Comparison of ENCODE assay signal across 16 cellular contexts in the genomic region with DNA sequence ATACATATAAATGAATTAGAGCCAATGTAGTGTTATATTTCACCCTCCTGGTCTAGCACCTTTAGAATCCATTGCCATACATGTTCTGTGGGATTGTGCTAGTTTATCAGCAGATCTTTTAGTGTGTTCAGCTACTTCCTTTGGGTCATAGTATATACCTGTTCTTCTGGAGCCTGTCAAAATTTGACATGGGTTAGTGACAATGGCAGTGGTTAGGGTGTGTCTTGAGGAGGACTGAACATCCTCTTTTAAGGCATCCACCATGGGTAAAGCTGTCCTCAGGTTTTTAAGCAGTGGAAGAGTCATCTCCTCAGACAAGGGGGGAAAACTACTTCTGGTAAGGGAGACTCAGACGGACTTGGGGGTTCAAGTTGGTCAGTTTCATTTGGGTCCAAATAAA. TPM values are rescaled to one million over a fixed set of nuclear protein-coding genes. Genes with fewer than 3 reads are reported as not detected.
DNase-seq lines count a peak whose midpoint lies in the region; ATAC-seq lines count a peak whose summit lies in the region.
"Had no signal": no experiment of that assay in that cellular context is flagged by ENCODE, and none has a peak within 500 bp of the region (broad histone marks: within the 10 kb centered on the region; RNA-seq: fewer than 3 reads in every experiment).

No MANE protein-coding gene starts in this region.

- H3K36me3 ChIP-seq in CD8-positive, alpha-beta memory T cell (ENCODE audit: insufficient read depth, low read length), result peaks cover 6% of the 10 kb centered on the region
- peaks cover 0 to 14% (median 0%) of the 10 kb centered on the region in 3 experiments for H3K36me3 ChIP-seq in naive thymus-derived CD4-positive, alpha-beta T cell (ENCODE audit: control insufficient read depth in 2 of 3, insufficient read depth in 3 of 3, low read length in 3 of 3)

- DNase-seq in activated CD4-positive, alpha-beta memory T cell treated with anti-CD3 and anti-CD28 coated beads, Interleukin-2, amount 10 ng/mL, durations not matched to agents 7 days and 5 days, result no peak
- DNase-seq in activated CD4-positive, alpha-beta memory T cell treated with anti-CD3 and anti-CD28 coated beads for 36 hours, result no peak
- DNase-seq in CD8-positive, alpha-beta memory T cell, result no peak
- no peak for DNase-seq in activated T-helper 2 cell treated with anti-CD3 and anti-CD28 coated beads, Interferon-gamma antibody, Interleukin-2, Interleukin-4, amounts not matched to agents 10 μg/mL and 5 μg/mL and 100 μg/mL, durations not matched to agents 14 hours and 24 hours and 36 hours (ENCODE audit: low spot score)
- no peak for DNase-seq in naive thymus-derived CD4-positive, alpha-beta T cell
- no peak for DNase-seq in KBM-7
- DNase-seq in stimulated activated CD4-positive, alpha-beta T cell treated with anti-CD3 and anti-CD28 coated beads, Interleukin-1b, Interleukin-23, amount 100 ng/mL, for 48 hours, result no peak
- DNase-seq: DMS53, Kasumi-1, NCI-H187, NCI-H345, NCI-H526, SHP77 treated with DMSO at 0.1 percent for 48 hours had no signal

- H3K9me3 Mint-ChIP-seq in activated CD4-positive, alpha-beta memory T cell treated with anti-CD3 and anti-CD28 coated beads, Interleukin-2, amount 10 ng/mL, durations not matched to agents 7 days and 5 days, result no peaks in the 10 kb centered on the region
- H3K9me3 Mint-ChIP-seq in activated CD4-positive, alpha-beta memory T cell treated with anti-CD3 and anti-CD28 coated beads for 36 hours, result no peaks in the 10 kb centered on the region
- H3K9me3 Mint-ChIP-seq in CD8-positive, alpha-beta memory T cell, result no peaks in the 10 kb centered on the region
- H3K9me3 Mint-ChIP-seq in activated T-helper 2 cell treated with anti-CD3 and anti-CD28 coated beads, Interferon-gamma antibody, Interleukin-2, Interleukin-4, amounts not matched to agents 10 μg/mL and 5 μg/mL and 100 μg/mL, durations not matched to agents 14 hours and 24 hours and 36 hours, result no peaks in the 10 kb centered on the region
- H3K9me3 Mint-ChIP-seq in naive thymus-derived CD4-positive, alpha-beta T cell, result peaks cover 0 to 2% (median 0%) of the 10 kb centered on the region in 11 donors

- CTCF ChIA-PET in activated CD4-positive, alpha-beta memory T cell treated with anti-CD3 and anti-CD28 coated beads, Interleukin-2, amount 10 ng/mL, durations not matched to agents 7 days and 5 days (lab: Charles Lee), result no interaction called here
- CTCF ChIA-PET in activated CD4-positive, alpha-beta memory T cell treated with anti-CD3 and anti-CD28 coated beads for 36 hours (lab: Charles Lee), result no interaction called here
- CTCF ChIA-PET in CD8-positive, alpha-beta memory T cell (lab: Charles Lee), result no interaction called here
- CTCF ChIA-PET in naive thymus-derived CD4-positive, alpha-beta T cell (lab: Charles Lee), result no interaction called here

- ATAC-seq in naive thymus-derived CD4-positive, alpha-beta T cell, result no peak
- ATAC-seq in HG02759 (IDR thresholded peaks at IDR 0.05; ENCODE audit: unreplicated experiment), result no peak

- no peaks in the 10 kb centered on the region for H3K27me3 ChIP-seq in CD8-positive, alpha-beta memory T cell (ENCODE audit: insufficient read depth, low read length, poor library complexity, severe bottlenecking)
- no peaks in the 10 kb centered on the region for H3K27me3 ChIP-seq in naive thymus-derived CD4-positive, alpha-beta T cell (ENCODE audit: control insufficient read depth in 2 of 2, insufficient read depth in 2 of 2, low read length in 2 of 2)
- H3K27me3 ChIP-seq: BLaER1 treated with 17β-estradiol and CSF1 and Interleukin-3, amounts not matched to agents 10 nM and 100 nM had no signal

- POLR2A ChIA-PET in activated CD4-positive, alpha-beta memory T cell treated with anti-CD3 and anti-CD28 coated beads, Interleukin-2, amount 10 ng/mL, durations not matched to agents 7 days and 5 days (lab: Charles Lee), result interaction anchor here (0.6 to 2.0 kb wide), 2 partner anchors 30 to 1140 kb away, joined by 3 to 6 read pairs; a partner anchor contains a TSS
- POLR2A ChIA-PET in activated CD4-positive, alpha-beta memory T cell treated with anti-CD3 and anti-CD28 coated beads for 36 hours (lab: Charles Lee), result interaction anchor here (1.4 kb wide), 1 partner anchor 13 kb away, joined by 3 read pairs; no protein-coding TSS in a partner anchor
- POLR2A ChIA-PET in CD8-positive, alpha-beta memory T cell (lab: Charles Lee), result no interaction called here
- POLR2A ChIA-PET in naive thymus-derived CD4-positive, alpha-beta T cell (lab: Charles Lee), result no interaction called here

- no peaks in the 10 kb centered on the region for H3K9me3 ChIP-seq in CD8-positive, alpha-beta memory T cell (ENCODE audit: low read length)
- H3K9me3 ChIP-seq in naive thymus-derived CD4-positive, alpha-beta T cell (ENCODE audit: control insufficient read depth in 2 of 3, low read length in 3 of 3), result no peaks in the 10 kb centered on the region
- H3K9me3 ChIP-seq: HAP-1 had no signal

- H3K4me3 ChIP-seq in CD8-positive, alpha-beta memory T cell (ENCODE audit: low read length), result no peak overlapping the region
- H3K4me3 ChIP-seq in naive thymus-derived CD4-positive, alpha-beta T cell (ENCODE audit: low read length), result no peak overlapping the region
- H3K4me3 ChIP-seq: BLaER1 treated with 17β-estradiol and CSF1 and Interleukin-3, amounts not matched to agents 10 nM and 100 nM; HAP-1 had no signal

- no peak overlapping the region for H3K27ac ChIP-seq in CD8-positive, alpha-beta memory T cell (ENCODE audit: low read depth, low read length)
- H3K27ac ChIP-seq in naive thymus-derived CD4-positive, alpha-beta T cell (ENCODE audit: low read depth, low read length), result no peak overlapping the region

- H3K27ac Mint-ChIP-seq in activated CD4-positive, alpha-beta memory T cell treated with anti-CD3 and anti-CD28 coated beads, Interleukin-2, amount 10 ng/mL, durations not matched to agents 7 days and 5 days, result peak overlapping the region; percentile 11
- H3K27ac Mint-ChIP-seq in activated CD4-positive, alpha-beta memory T cell treated with anti-CD3 and anti-CD28 coated beads for 36 hours, result no peak overlapping the region
- H3K27ac Mint-ChIP-seq in CD8-positive, alpha-beta memory T cell, result peak overlapping the region; percentile 11 to 82 (median 32)
- H3K27ac Mint-ChIP-seq in activated T-helper 2 cell treated with anti-CD3 and anti-CD28 coated beads, Interferon-gamma antibody, Interleukin-2, Interleukin-4, amounts not matched to agents 10 μg/mL and 5 μg/mL and 100 μg/mL, durations not matched to agents 14 hours and 24 hours and 36 hours, result peak overlapping the region; percentile 28
- peak overlapping the region in 4 of 9 donors; percentile 25 to 67 (median 34) for H3K27ac Mint-ChIP-seq in naive thymus-derived CD4-positive, alpha-beta T cell

- in situ Hi-C loops in KBM-7 (cut with MboI; ENCODE audit: low pct_unique_long_range_greater_than_20kb, low sequenced_read_pairs), result no loop called here

- H3K4me1 Mint-ChIP-seq in activated CD4-positive, alpha-beta memory T cell treated with anti-CD3 and anti-CD28 coated beads, Interleukin-2, amount 10 ng/mL, durations not matched to agents 7 days and 5 days, result peaks cover 25% of the 10 kb centered on the region
- H3K4me1 Mint-ChIP-seq in activated CD4-positive, alpha-beta memory T cell treated with anti-CD3 and anti-CD28 coated beads for 36 hours (ENCODE audit: low read depth), result peaks cover 45% of the 10 kb centered on the region
- H3K4me1 Mint-ChIP-seq in CD8-positive, alpha-beta memory T cell, result peaks cover 57 to 73% (median 63%) of the 10 kb centered on the region in 3 donors
- peaks cover 24% of the 10 kb centered on the region for H3K4me1 Mint-ChIP-seq in activated T-helper 2 cell treated with anti-CD3 and anti-CD28 coated beads, Interferon-gamma antibody, Interleukin-2, Interleukin-4, amounts not matched to agents 10 μg/mL and 5 μg/mL and 100 μg/mL, durations not matched to agents 14 hours and 24 hours and 36 hours (ENCODE audit: low read depth)
- peaks cover 31 to 72% (median 64%) of the 10 kb centered on the region in 7 donors for H3K4me1 Mint-ChIP-seq in naive thymus-derived CD4-positive, alpha-beta T cell

- H3K4me3 Mint-ChIP-seq in activated CD4-positive, alpha-beta memory T cell treated with anti-CD3 and anti-CD28 coated beads, Interleukin-2, amount 10 ng/mL, durations not matched to agents 7 days and 5 days, result no peak overlapping the region
- H3K4me3 Mint-ChIP-seq in activated CD4-positive, alpha-beta memory T cell treated with anti-CD3 and anti-CD28 coated beads for 36 hours, result no peak overlapping the region
- H3K4me3 Mint-ChIP-seq in CD8-positive, alpha-beta memory T cell, result peak overlapping the region in 1 of 7 donors; percentile 44
- no peak overlapping the region for H3K4me3 Mint-ChIP-seq in activated T-helper 2 cell treated with anti-CD3 and anti-CD28 coated beads, Interferon-gamma antibody, Interleukin-2, Interleukin-4, amounts not matched to agents 10 μg/mL and 5 μg/mL and 100 μg/mL, durations not matched to agents 14 hours and 24 hours and 36 hours (ENCODE audit: low read depth)
- H3K4me3 Mint-ChIP-seq in naive thymus-derived CD4-positive, alpha-beta T cell, result peak overlapping the region in 6 of 10 donors; percentile 1 to 56 (median 31)

- intact Hi-C loops in activated CD4-positive, alpha-beta memory T cell treated with anti-CD3 and anti-CD28 coated beads for 36 hours (cut with micrococcal nuclease), result no loop called here
- intact Hi-C loops in activated T-helper 2 cell treated with anti-CD3 and anti-CD28 coated beads, Interferon-gamma antibody, Interleukin-2, Interleukin-4, amounts not matched to agents 10 μg/mL and 5 μg/mL and 100 μg/mL, durations not matched to agents 14 hours and 24 hours and 36 hours (cut with micrococcal nuclease), result no loop called here
- intact Hi-C loops in naive thymus-derived CD4-positive, alpha-beta T cell (cut with micrococcal nuclease), result no loop called here

- peaks cover 21% of the 10 kb centered on the region for H3K36me3 Mint-ChIP-seq in activated CD4-positive, alpha-beta memory T cell treated with anti-CD3 and anti-CD28 coated beads, Interleukin-2, amount 10 ng/mL, durations not matched to agents 7 days and 5 days (ENCODE audit: low read depth)
- H3K36me3 Mint-ChIP-seq in activated CD4-positive, alpha-beta memory T cell treated with anti-CD3 and anti-CD28 coated beads for 36 hours, result peaks cover 15% of the 10 kb centered on the region
- H3K36me3 Mint-ChIP-seq in CD8-positive, alpha-beta memory T cell, result peaks cover 0 to 24% (median 2%) of the 10 kb centered on the region in 3 donors
- H3K36me3 Mint-ChIP-seq in activated T-helper 2 cell treated with anti-CD3 and anti-CD28 coated beads, Interferon-gamma antibody, Interleukin-2, Interleukin-4, amounts not matched to agents 10 μg/mL and 5 μg/mL and 100 μg/mL, durations not matched to agents 14 hours and 24 hours and 36 hours (ENCODE audit: low read depth), result peaks cover 24% of the 10 kb centered on the region
- peaks cover 3 to 45% (median 26%) of the 10 kb centered on the region in 5 donors for H3K36me3 Mint-ChIP-seq in naive thymus-derived CD4-positive, alpha-beta T cell

- peaks cover 24% of the 10 kb centered on the region for H3K4me1 ChIP-seq in CD8-positive, alpha-beta memory T cell (ENCODE audit: insufficient read depth, low read length)
- H3K4me1 ChIP-seq in naive thymus-derived CD4-positive, alpha-beta T cell (ENCODE audit: control insufficient read depth in 2 of 2, insufficient read depth in 2 of 2, low read length in 2 of 2), result peaks cover 11 to 13% of the 10 kb centered on the region in 2 donors

- H3K27me3 Mint-ChIP-seq in activated CD4-positive, alpha-beta memory T cell treated with anti-CD3 and anti-CD28 coated beads, Interleukin-2, amount 10 ng/mL, durations not matched to agents 7 days and 5 days, result no peaks in the 10 kb centered on the region
- H3K27me3 Mint-ChIP-seq in activated CD4-positive, alpha-beta memory T cell treated with anti-CD3 and anti-CD28 coated beads for 36 hours, result no peaks in the 10 kb centered on the region
- no peaks in the 10 kb centered on the region for H3K27me3 Mint-ChIP-seq in CD8-positive, alpha-beta memory T cell
- no peaks in the 10 kb centered on the region for H3K27me3 Mint-ChIP-seq in activated T-helper 2 cell treated with anti-CD3 and anti-CD28 coated beads, Interferon-gamma antibody, Interleukin-2, Interleukin-4, amounts not matched to agents 10 μg/mL and 5 μg/mL and 100 μg/mL, durations not matched to agents 14 hours and 24 hours and 36 hours (ENCODE audit: low read depth)
- H3K27me3 Mint-ChIP-seq in naive thymus-derived CD4-positive, alpha-beta T cell, result no peaks in the 10 kb centered on the region

RNA-seq across cellular contexts. Expression of a gene that starts 29.4 kb away (rescaled TPM):
- total RNA-seq in activated CD4-positive, alpha-beta memory T cell treated with anti-CD3 and anti-CD28 coated beads, Interleukin-2, amount 10 ng/mL, durations not matched to agents 7 days and 5 days, result 10 to 100 TPM; 26.4 to 27.5 TPM
- 10 to 100 TPM; 19.2 to 20.1 TPM for total RNA-seq in activated CD4-positive, alpha-beta memory T cell treated with anti-CD3 and anti-CD28 coated beads for 36 hours
- total RNA-seq in CD8-positive, alpha-beta memory T cell, result 10 to 100 TPM; 26.1 to 26.4 TPM
- 19.4 TPM for polyA plus RNA-seq in CD8-positive, alpha-beta memory T cell
- total RNA-seq in activated T-helper 2 cell treated with anti-CD3 and anti-CD28 coated beads, Interferon-gamma antibody, Interleukin-2, Interleukin-4, amounts not matched to agents 10 μg/mL and 5 μg/mL and 100 μg/mL, durations not matched to agents 14 hours and 24 hours and 36 hours, result 28.1 and 28.6 TPM in 2 replicates
- total RNA-seq in naive thymus-derived CD4-positive, alpha-beta T cell, result 10 to 100 TPM; 13.9 to 33.0 (median 22.7) TPM
- polyA plus RNA-seq in naive thymus-derived CD4-positive, alpha-beta T cell, result 10 to 100 TPM; 11.3 to 14.8 TPM

Comparison
In these comparisons a context has a peak if more than half of its experiments do, and no peak if none do; other contexts are left out.
1. H3K4me3 Mint-ChIP-seq: peak in naive thymus-derived CD4-positive, alpha-beta T cell (6 of 10); none in activated CD4-positive, alpha-beta memory T cell treated with anti-CD3 and anti-CD28 coated beads, Interleukin-2, amount 10 ng/mL, durations not matched to agents 7 days and 5 days (single experiment), activated CD4-positive, alpha-beta memory T cell treated with anti-CD3 and anti-CD28 coated beads for 36 hours (single experiment) and activated T-helper 2 cell treated with anti-CD3 and anti-CD28 coated beads, Interferon-gamma antibody, Interleukin-2, Interleukin-4, amounts not matched to agents 10 μg/mL and 5 μg/mL and 100 μg/mL, durations not matched to agents 14 hours and 24 hours and 36 hours (single experiment).
2. POLR2A ChIA-PET loops: an anchor here in activated CD4-positive, alpha-beta memory T cell treated with anti-CD3 and anti-CD28 coated beads, Interleukin-2, amount 10 ng/mL, durations not matched to agents 7 days and 5 days (0.6 to 2.0 kb wide) and activated CD4-positive, alpha-beta memory T cell treated with anti-CD3 and anti-CD28 coated beads for 36 hours (1.4 kb wide); none called in CD8-positive, alpha-beta memory T cell and naive thymus-derived CD4-positive, alpha-beta T cell.